8 cellular contexts compared by ENCODE assay signal in the genomic region with DNA sequence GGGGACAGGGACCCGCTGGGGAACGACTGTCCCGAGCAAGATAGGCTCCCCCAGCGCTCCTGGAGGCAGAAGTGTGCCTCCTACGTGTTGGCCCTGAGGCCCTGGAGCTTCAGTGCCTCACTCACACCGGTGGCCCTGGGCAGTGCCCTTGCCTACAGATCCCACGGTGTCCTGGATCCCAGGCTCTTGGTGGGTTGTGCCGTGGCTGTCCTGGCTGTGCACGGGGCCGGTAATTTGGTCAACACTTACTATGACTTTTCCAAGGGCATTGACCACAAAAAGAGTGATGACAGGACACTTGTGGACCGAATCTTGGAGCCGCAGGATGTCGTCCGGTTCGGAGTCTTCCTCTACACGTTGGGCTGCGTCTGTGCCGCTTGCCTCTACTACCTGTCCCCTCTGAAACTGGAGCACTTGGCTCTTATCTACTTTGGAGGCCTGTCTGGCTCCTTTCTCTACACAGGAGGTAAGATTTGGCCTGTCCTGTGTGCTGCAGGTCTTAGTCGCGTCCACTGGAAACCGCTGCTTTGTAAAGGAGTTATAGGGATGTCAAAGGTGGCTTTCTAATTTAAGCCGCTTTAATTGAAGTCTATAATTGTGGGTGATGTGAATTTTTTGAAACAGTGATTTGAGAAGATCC. TPM values are rescaled to one million over a fixed set of nuclear protein-coding genes. Genes with fewer than 3 reads are reported as not detected.
DNase-seq lines count a peak whose midpoint lies in the region; ATAC-seq lines count a peak whose summit lies in the region.

No MANE protein-coding gene starts in this region.

- H3K4me1 Mint-ChIP-seq in activated naive CD8-positive, alpha-beta T cell treated with anti-CD3 and anti-CD28 coated beads, Interleukin-2, amount 10 ng/mL, durations not matched to agents 7 days and 5 days: peaks cover 30% of the 10 kb centered on the region
- H3K4me1 Mint-ChIP-seq in stimulated activated naive CD8-positive, alpha-beta T cell treated with anti-CD3 and anti-CD28 coated beads, Interleukin-15, Interleukin-2, amounts not matched to agents 100 ng/mL and 50 ng/mL, for 24 hours (ENCODE audit: low read depth): peaks cover 42% of the 10 kb centered on the region

- peaks cover 4% of the 10 kb centered on the region; the same call in 1 of the 2 replicates for H3K4me1 ChIP-seq in iPS-20b (ENCODE audit: insufficient read depth, low read length)

- H3K27ac ChIP-seq in iPS-20b (ENCODE audit: low read length): peak overlapping the region; percentile 61

- peaks cover 22% of the 10 kb centered on the region; the same call in 1 of the 2 replicates for H3K36me3 ChIP-seq in iPS-20b (ENCODE audit: insufficient read depth, low read depth, low read length)

- H3K9me3 ChIP-seq in iPS-20b (ENCODE audit: insufficient read depth, low read depth, low read length): no peaks in the 10 kb centered on the region

- H3K9me3 Mint-ChIP-seq in activated naive CD8-positive, alpha-beta T cell treated with anti-CD3 and anti-CD28 coated beads, Interleukin-2, amount 10 ng/mL, durations not matched to agents 7 days and 5 days: no peaks in the 10 kb centered on the region
- no peaks in the 10 kb centered on the region for H3K9me3 Mint-ChIP-seq in stimulated activated naive CD8-positive, alpha-beta T cell treated with anti-CD3 and anti-CD28 coated beads, Interleukin-15, Interleukin-2, amounts not matched to agents 100 ng/mL and 50 ng/mL, for 24 hours

- peak; percentile 10 for DNase-seq in activated effector memory CD4-positive, alpha-beta T cell treated with Interleukin-2 at 50 U/mL for 16 hours
- no peak for DNase-seq in activated effector memory CD4-positive, alpha-beta T cell treated with anti-CD3 and anti-CD28 coated beads, Interleukin-2, amount 50 U/mL, for 16 hours
- no peak for DNase-seq in activated naive CD8-positive, alpha-beta T cell treated with anti-CD3 and anti-CD28 coated beads, Interleukin-2, amount 10 ng/mL, durations not matched to agents 7 days and 5 days
- DNase-seq in superior temporal gyrus (ENCODE audit: extremely low spot score): no peak
- no peak for DNase-seq in occipital lobe (lab: John Stamatoyannopoulos, UW)

- peak overlapping the region; percentile 97 for H3K4me3 Mint-ChIP-seq in activated naive CD8-positive, alpha-beta T cell treated with anti-CD3 and anti-CD28 coated beads, Interleukin-2, amount 10 ng/mL, durations not matched to agents 7 days and 5 days
- H3K4me3 Mint-ChIP-seq in stimulated activated naive CD8-positive, alpha-beta T cell treated with anti-CD3 and anti-CD28 coated beads, Interleukin-15, Interleukin-2, amounts not matched to agents 100 ng/mL and 50 ng/mL, for 24 hours: peak overlapping the region; percentile 97

- H3K27ac Mint-ChIP-seq in activated naive CD8-positive, alpha-beta T cell treated with anti-CD3 and anti-CD28 coated beads, Interleukin-2, amount 10 ng/mL, durations not matched to agents 7 days and 5 days: peak overlapping the region; percentile 92
- peak overlapping the region; percentile 90 for H3K27ac Mint-ChIP-seq in stimulated activated naive CD8-positive, alpha-beta T cell treated with anti-CD3 and anti-CD28 coated beads, Interleukin-15, Interleukin-2, amounts not matched to agents 100 ng/mL and 50 ng/mL, for 24 hours

- H3K27me3 Mint-ChIP-seq in activated naive CD8-positive, alpha-beta T cell treated with anti-CD3 and anti-CD28 coated beads, Interleukin-2, amount 10 ng/mL, durations not matched to agents 7 days and 5 days: no peaks in the 10 kb centered on the region
- no peaks in the 10 kb centered on the region for H3K27me3 Mint-ChIP-seq in stimulated activated naive CD8-positive, alpha-beta T cell treated with anti-CD3 and anti-CD28 coated beads, Interleukin-15, Interleukin-2, amounts not matched to agents 100 ng/mL and 50 ng/mL, for 24 hours

- POLR2A ChIA-PET in activated naive CD8-positive, alpha-beta T cell treated with anti-CD3 and anti-CD28 coated beads, Interleukin-2, amount 10 ng/mL, durations not matched to agents 7 days and 5 days (lab: Charles Lee): interaction anchor here (0.6 to 2.9 kb wide), 8 partner anchors 8 to 636 kb away, joined by 3 to 32 read pairs (median 4); partner anchors contain the start of genes EXOSC10 and MTOR

- peak; percentile 28 for ATAC-seq in HG03558 (IDR thresholded peaks at IDR 0.05; ENCODE audit: extremely low read depth, unreplicated experiment)
- ATAC-seq in activated naive CD8-positive, alpha-beta T cell treated with anti-CD3 and anti-CD28 coated beads, Interleukin-2, amount 10 ng/mL, durations not matched to agents 7 days and 5 days (ENCODE audit: low read depth): peak; percentile 60

- H3K4me3 ChIP-seq in iPS-20b (ENCODE audit: low read length): peak overlapping the region; percentile 91

- peak overlapping the region; percentile 89 for H3K9ac ChIP-seq in iPS-20b (ENCODE audit: low read depth, low read length)

- peaks cover 21% of the 10 kb centered on the region for H3K36me3 Mint-ChIP-seq in activated naive CD8-positive, alpha-beta T cell treated with anti-CD3 and anti-CD28 coated beads, Interleukin-2, amount 10 ng/mL, durations not matched to agents 7 days and 5 days
- peaks cover 33% of the 10 kb centered on the region for H3K36me3 Mint-ChIP-seq in stimulated activated naive CD8-positive, alpha-beta T cell treated with anti-CD3 and anti-CD28 coated beads, Interleukin-15, Interleukin-2, amounts not matched to agents 100 ng/mL and 50 ng/mL, for 24 hours (ENCODE audit: low read depth)

- H3K27me3 ChIP-seq in iPS-20b (ENCODE audit: insufficient read depth, low read length): no peaks in the 10 kb centered on the region

RNA-seq across cellular contexts. Expression of gene UBIAD1, which starts 0.7 kb away (rescaled TPM):
- 10 to 100 TPM; 26.5 to 28.9 TPM for total RNA-seq in activated naive CD8-positive, alpha-beta T cell treated with anti-CD3 and anti-CD28 coated beads, Interleukin-2, amount 10 ng/mL, durations not matched to agents 7 days and 5 days
- total RNA-seq in occipital lobe: 14.3 TPM

RNA-seq across cellular contexts. Expression of gene MTOR, which starts 11.4 kb away (rescaled TPM):
- 10 to 100 TPM; 40.7 to 45.4 TPM for total RNA-seq in activated naive CD8-positive, alpha-beta T cell treated with anti-CD3 and anti-CD28 coated beads, Interleukin-2, amount 10 ng/mL, durations not matched to agents 7 days and 5 days
- 32.1 TPM for total RNA-seq in occipital lobe
